31 cellular contexts compared by ENCODE assay signal in the genomic region with DNA sequence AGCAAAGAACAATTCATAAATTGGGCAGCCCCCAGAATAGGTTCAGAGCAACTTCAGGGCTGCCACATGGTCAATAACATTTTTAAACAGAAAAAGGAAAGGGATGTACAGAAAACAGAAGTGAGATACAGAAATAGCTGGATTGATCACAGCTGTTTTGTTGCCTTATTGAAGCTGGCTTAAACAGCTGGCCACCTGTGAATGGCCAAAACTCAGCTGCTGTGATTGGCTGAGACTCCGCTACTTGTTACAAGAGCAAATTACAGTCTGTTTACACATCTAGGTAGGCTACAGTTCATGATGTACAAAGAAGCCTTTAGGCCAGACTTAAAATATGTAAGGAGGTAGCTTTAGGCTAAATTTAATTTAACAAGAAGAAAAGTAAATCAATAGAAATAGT.
"Had no signal": no experiment of that assay in that cellular context is flagged by ENCODE, and none has a peak within 500 bp of the region (broad histone marks: within the 10 kb centered on the region; RNA-seq: fewer than 3 reads in every experiment).

No MANE protein-coding gene starts in this region.

- H3K27ac ChIP-seq: adrenal gland, body of pancreas, esophagus muscularis mucosa, foreskin keratinocyte, pancreas, psoas muscle, sigmoid colon, suprapubic skin, tibial artery, upper lobe of right lung, VCaP had no signal

- H3K36me3 ChIP-seq: adrenal gland, esophagus muscularis mucosa, heart left ventricle, pancreas, sigmoid colon, suprapubic skin, tibial artery, upper lobe of right lung had no signal

- H3K4me3 ChIP-seq: adrenal gland, body of pancreas, esophagus muscularis mucosa, heart left ventricle, pancreas, psoas muscle, sigmoid colon, suprapubic skin, tibial artery, upper lobe of right lung had no signal

- DNase-seq: activated CD4-positive, alpha-beta T cell treated with anti-CD3 and anti-CD28 coated beads for 48 hours; activated CD4-positive, alpha-beta T cell treated with anti-CD3 and anti-CD28 coated beads, Interleukin-2, amount 50 U/mL, for 48 hours; activated CD8-positive, alpha-beta memory T cell treated with anti-CD3 and anti-CD28 coated beads for 24 hours; activated effector memory CD4-positive, alpha-beta T cell treated with Interleukin-2 at 50 U/mL for 16 hours; activated naive CD4-positive, alpha-beta T cell treated with Interleukin-2 at 50 U/mL for 16 hours; activated naive CD8-positive, alpha-beta T cell treated with anti-CD3 and anti-CD28 coated beads for 36 hours; adrenal gland; aorta; body of pancreas; dermis blood vessel endothelial cell; effector CD4-positive, alpha-beta T cell; foreskin keratinocyte; heart left ventricle; hypothalamus; immature natural killer cell; kidney; left colon; mammary epithelial cell; naive thymus-derived CD4-positive, alpha-beta T cell; nucleus accumbens; pancreas; psoas muscle; sigmoid colon; small intestine; stimulated activated CD4-positive, alpha-beta T cell treated with anti-CD3 and anti-CD28 coated beads, Interleukin-4, amount 100 ng/mL, for 24 hours; stimulated activated naive CD4-positive, alpha-beta T cell; tibial artery; upper lobe of right lung had no signal

- H3K4me1 ChIP-seq: adrenal gland, body of pancreas, esophagus muscularis mucosa, foreskin keratinocyte, pancreas, psoas muscle, sigmoid colon, suprapubic skin, tibial artery, upper lobe of right lung had no signal

- H3K27me3 ChIP-seq: adrenal gland, body of pancreas, heart left ventricle, pancreas, sigmoid colon, suprapubic skin, tibial artery, upper lobe of right lung had no signal

- ATAC-seq: body of pancreas; foreskin keratinocyte; heart left ventricle; left colon; naive thymus-derived CD4-positive, alpha-beta T cell; pancreas; psoas muscle; upper lobe of right lung had no signal

- H3K9me3 ChIP-seq: adrenal gland, body of pancreas, esophagus muscularis mucosa, pancreas, psoas muscle, suprapubic skin, tibial artery, upper lobe of right lung had no signal
